In genomic region chr2:129646107-129646506, GRCh38 we compare ENCODE assay signal across 7 cellular contexts.
"Had no signal": no experiment of that assay in that cellular context is flagged by ENCODE, and none has a peak within 500 bp of the region (broad histone marks: within the 10 kb centered on the region; RNA-seq: fewer than 3 reads in every experiment).

No MANE protein-coding gene starts in this region.

- H3K9ac ChIP-seq: KMS-11 had no signal

- ATAC-seq: HepG2 had no signal

- H3K4me2 ChIP-seq: KMS-11 had no signal

- FAIRE-seq: HepG2, HTR-8/SVneo had no signal

- H3K27ac ChIP-seq: HL-60, KMS-11 had no signal

- DNase-seq: IMR-90, KBM-7, KG1 had no signal
